8 cellular contexts compared by ENCODE assay signal in the genomic region with DNA sequence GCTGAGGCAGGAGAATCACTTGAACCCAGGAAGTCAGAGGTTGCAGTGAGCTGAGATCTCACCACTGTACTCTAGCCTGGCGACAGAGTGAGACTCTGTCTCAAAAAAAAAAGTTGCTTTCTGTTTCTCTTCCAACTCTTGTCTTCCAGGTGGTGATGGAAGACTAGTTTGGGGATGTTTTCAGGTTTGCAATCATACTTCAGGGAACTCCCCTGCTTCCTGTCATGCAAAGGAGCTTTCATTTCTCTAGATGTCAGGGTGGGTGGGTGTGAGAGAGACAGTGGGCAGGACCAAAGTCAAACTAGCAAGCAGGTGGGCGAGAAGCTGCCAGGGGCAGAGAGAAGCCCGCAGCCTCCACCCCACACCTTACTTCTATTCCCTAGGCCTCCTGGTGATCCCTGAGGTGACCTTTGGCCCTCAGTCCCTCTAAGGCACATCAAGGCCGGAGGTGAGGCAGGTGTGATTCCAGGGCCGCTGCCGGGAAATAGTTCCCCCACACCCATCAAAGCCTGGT. TPM values are rescaled to one million over a fixed set of nuclear protein-coding genes. Genes with fewer than 3 reads are reported as not detected.
DNase-seq lines count a peak whose midpoint lies in the region; ATAC-seq and TF ChIP-seq lines count a peak whose summit lies in the region.

No MANE protein-coding gene starts in this region.

- H3K4me1 ChIP-seq in Karpas-422 (ENCODE audit: low read length) = peaks cover 14% of the 10 kb centered on the region

- POLR2A ChIA-PET in activated CD4-positive, alpha-beta memory T cell treated with anti-CD3 and anti-CD28 coated beads for 36 hours (lab: Charles Lee) = interaction anchor here (0.7 to 0.9 kb wide), 2 partner anchors 9 to 121 kb away, joined by 3 to 5 read pairs; no protein-coding TSS in a partner anchor

- H3K4me2 ChIP-seq in Karpas-422 (ENCODE audit: low read depth, low read length, poor library complexity, severe bottlenecking) = no peak overlapping the region

- H3K9me3 ChIP-seq in Karpas-422 (ENCODE audit: low read length) = no peaks in the 10 kb centered on the region

- H3K79me2 ChIP-seq in Karpas-422 (ENCODE audit: low read length) = no peaks in the 10 kb centered on the region

- H3K36me3 ChIP-seq in Karpas-422 (ENCODE audit: insufficient read depth, low read length) = no peaks in the 10 kb centered on the region

- H3K4me3 ChIP-seq in Karpas-422 (ENCODE audit: low read length) = no peak overlapping the region

- no peaks in the 10 kb centered on the region for H3K9me3 Mint-ChIP-seq in activated CD4-positive, alpha-beta memory T cell treated with anti-CD3 and anti-CD28 coated beads for 36 hours

- H2AFZ ChIP-seq in Karpas-422 (ENCODE audit: low read length) = no peak overlapping the region

- DNase-seq in activated CD4-positive, alpha-beta memory T cell treated with anti-CD3 and anti-CD28 coated beads for 36 hours = peak; percentile 75
- peak; percentile 69 for DNase-seq in stimulated activated CD4-positive, alpha-beta T cell treated with anti-CD3 and anti-CD28 coated beads, Interleukin-4, amount 100 ng/mL, for 24 hours
- no peak for DNase-seq in erythroblast (lab: John Stamatoyannopoulos, UW)
- no peak for DNase-seq in activated gamma-delta T cell (lab: John Stamatoyannopoulos, UW)
- no peak for DNase-seq in Karpas-422
- no peak for DNase-seq in OCI-M1 (lab: John Stamatoyannopoulos, UW)

- H3K9me2 ChIP-seq in Karpas-422 (replicated peaks; ENCODE audit: insufficient read depth, low read length) = no peaks in the 10 kb centered on the region

- peaks cover 46% of the 10 kb centered on the region for H3K4me1 Mint-ChIP-seq in activated CD4-positive, alpha-beta memory T cell treated with anti-CD3 and anti-CD28 coated beads for 36 hours (ENCODE audit: low read depth)

- no peaks in the 10 kb centered on the region for H4K20me1 ChIP-seq in Karpas-422 (ENCODE audit: insufficient read depth, low read depth, low read length)

- H3K27ac Mint-ChIP-seq in activated CD4-positive, alpha-beta memory T cell treated with anti-CD3 and anti-CD28 coated beads for 36 hours = peak overlapping the region; percentile 93

- peak overlapping the region; percentile 55 for H3K4me3 Mint-ChIP-seq in activated CD4-positive, alpha-beta memory T cell treated with anti-CD3 and anti-CD28 coated beads for 36 hours

- intact Hi-C loops in activated CD4-positive, alpha-beta memory T cell treated with anti-CD3 and anti-CD28 coated beads for 36 hours (cut with micrococcal nuclease) = loop anchor here (1.0 to 2.0 kb wide), 5 partner anchors 8 to 227 kb away; a partner anchor contains a TSS

- H3K27ac ChIP-seq in Karpas-422 (ENCODE audit: low read length) = no peak overlapping the region

- H3K27me3 Mint-ChIP-seq in activated CD4-positive, alpha-beta memory T cell treated with anti-CD3 and anti-CD28 coated beads for 36 hours = no peaks in the 10 kb centered on the region

- peak; percentile 83 for ATAC-seq in GM18907 (IDR thresholded peaks at IDR 0.05; ENCODE audit: unreplicated experiment)
- peak; percentile 83 for ATAC-seq in HG02852 (IDR thresholded peaks at IDR 0.05; ENCODE audit: unreplicated experiment)

- CTCF ChIA-PET in activated CD4-positive, alpha-beta memory T cell treated with anti-CD3 and anti-CD28 coated beads for 36 hours (lab: Charles Lee) = interaction anchor here (0.7 to 1.4 kb wide), 6 partner anchors 15 to 645 kb away, joined by 3 to 5 read pairs (median 4); no protein-coding TSS in a partner anchor

- no peaks in the 10 kb centered on the region for H3K36me3 Mint-ChIP-seq in activated CD4-positive, alpha-beta memory T cell treated with anti-CD3 and anti-CD28 coated beads for 36 hours

- no peak for TF ChIP-seq POLR2A in erythroblast (IDR thresholded peaks at IDR 0.05; ENCODE audit: low read length)

- no peaks in the 10 kb centered on the region for H3K27me3 ChIP-seq in Karpas-422 (ENCODE audit: low read length)

- no peak overlapping the region for H3K9ac ChIP-seq in Karpas-422 (ENCODE audit: low read length)

RNA-seq across cellular contexts. Expression of a gene that starts 25.7 kb away (rescaled TPM):
- 10 to 100 TPM; 29.3 to 29.7 TPM for total RNA-seq in activated CD4-positive, alpha-beta memory T cell treated with anti-CD3 and anti-CD28 coated beads for 36 hours
- 12.0 and 20.1 TPM in 2 replicates for total RNA-seq in Karpas-422 (2014; rRNA removed; shearing (Covaris generic); ENCODE audit: low replicate concordance)

Comparison
In these comparisons a context has a peak if more than half of its experiments do, and no peak if none do; other contexts are left out.
1. DNase-seq: peak in activated CD4-positive, alpha-beta memory T cell treated with anti-CD3 and anti-CD28 coated beads for 36 hours (single experiment) and stimulated activated CD4-positive, alpha-beta T cell treated with anti-CD3 and anti-CD28 coated beads, Interleukin-4, amount 100 ng/mL, for 24 hours (single experiment); none in erythroblast (0 of 2), activated gamma-delta T cell (single experiment), Karpas-422 (single experiment) and OCI-M1 (single experiment).